ENCODE assay signal across 9 cellular contexts in genomic region chr9:38087934-38088925, GRCh38. TPM values are rescaled to one million over a fixed set of nuclear protein-coding genes. Genes with fewer than 3 reads are reported as not detected.
A peak's percentile ranks its signal among the peaks of the same experiment; 100 is the strongest.
DNase-seq lines count a peak whose midpoint lies in the region; ATAC-seq lines count a peak whose summit lies in the region.
"Had no signal": no experiment of that assay in that cellular context is flagged by ENCODE, and none has a peak within 500 bp of the region (broad histone marks: within the 10 kb centered on the region; RNA-seq: fewer than 3 reads in every experiment).

No MANE protein-coding gene starts in this region.

- H3K4me3 Mint-ChIP-seq in CD8-positive, alpha-beta memory T cell, result no peak overlapping the region

- no peaks in the 10 kb centered on the region for H3K9me3 ChIP-seq in CD8-positive, alpha-beta memory T cell (ENCODE audit: low read length)
- H3K9me3 ChIP-seq: SJSA1 had no signal

- peaks cover 0 to 3% (median 0%) of the 10 kb centered on the region in 3 donors for H3K4me1 Mint-ChIP-seq in CD8-positive, alpha-beta memory T cell

- no peaks in the 10 kb centered on the region for H3K36me3 Mint-ChIP-seq in CD8-positive, alpha-beta memory T cell

- H3K27me3 Mint-ChIP-seq in CD8-positive, alpha-beta memory T cell, result peaks cover 6 to 37% of the 10 kb centered on the region in 2 donors

- H3K27ac Mint-ChIP-seq in CD8-positive, alpha-beta memory T cell, result no peak overlapping the region

- no peaks in the 10 kb centered on the region for H3K9me3 Mint-ChIP-seq in CD8-positive, alpha-beta memory T cell

- POLR2A ChIA-PET in CD8-positive, alpha-beta memory T cell (lab: Charles Lee), result no interaction called here

- DNase-seq in CD8-positive, alpha-beta memory T cell, result peak; percentile 41 to 75 (median 60)
- peak; percentile 71 for DNase-seq in NAMALWA (ENCODE audit: low spot score)
- peak; percentile 58 to 59 for DNase-seq in activated CD4-positive, alpha-beta T cell treated with anti-CD3 and anti-CD28 coated beads, Interleukin-2, amount 50 U/mL, for 24 hours (ENCODE audit: low read depth in 1 of 2, low spot score in 1 of 2)
- DNase-seq in ecto neural progenitor cell (ENCODE audit: low spot score), result peak; percentile 89
- peak; percentile 71 for DNase-seq in midbrain (lab: John Stamatoyannopoulos, UW)
- peak; percentile 57 for DNase-seq in stimulated activated CD8-positive, alpha-beta memory T cell treated with anti-CD3 and anti-CD28 coated beads, Interleukin-7, amount 100 ng/mL, for 24 hours (ENCODE audit: low read depth)

- H3K36me3 ChIP-seq in CD8-positive, alpha-beta memory T cell (ENCODE audit: insufficient read depth, low read length), result no peaks in the 10 kb centered on the region
- H3K36me3 ChIP-seq: SJSA1 had no signal

- no peaks in the 10 kb centered on the region for H3K4me1 ChIP-seq in CD8-positive, alpha-beta memory T cell (ENCODE audit: insufficient read depth, low read length)

- no peaks in the 10 kb centered on the region for H3K27me3 ChIP-seq in CD8-positive, alpha-beta memory T cell (ENCODE audit: insufficient read depth, low read length, poor library complexity, severe bottlenecking)
- H3K27me3 ChIP-seq: SJSA1 had no signal

- CTCF ChIA-PET in CD8-positive, alpha-beta memory T cell (lab: Charles Lee), result interaction anchor here (0.7 to 2.4 kb wide), 13 partner anchors 9 to 305 kb away, joined by 3 to 11 read pairs (median 5); partner anchors contain the start of genes ALDH1B1 and SHB

- no peak overlapping the region for H3K27ac ChIP-seq in CD8-positive, alpha-beta memory T cell (ENCODE audit: low read depth, low read length)
- H3K27ac ChIP-seq: SJSA1 had no signal

- no peak overlapping the region for H3K4me3 ChIP-seq in CD8-positive, alpha-beta memory T cell (ENCODE audit: low read length)
- H3K4me3 ChIP-seq: SJSA1 had no signal

- ATAC-seq in GM19438 (IDR thresholded peaks at IDR 0.05; ENCODE audit: low read depth, unreplicated experiment) (peak; percentile 45), HG03039 (IDR thresholded peaks at IDR 0.05; ENCODE audit: unreplicated experiment) (no peak)

RNA-seq across cellular contexts. Expression of gene SHB, which starts 19.2 kb away (rescaled TPM):
- 1 to 10 TPM; 1.8 TPM for total RNA-seq in CD8-positive, alpha-beta memory T cell
- 0.64 TPM for polyA plus RNA-seq in CD8-positive, alpha-beta memory T cell
